ENCODE assay signal across 36 cellular contexts in the genomic region with DNA sequence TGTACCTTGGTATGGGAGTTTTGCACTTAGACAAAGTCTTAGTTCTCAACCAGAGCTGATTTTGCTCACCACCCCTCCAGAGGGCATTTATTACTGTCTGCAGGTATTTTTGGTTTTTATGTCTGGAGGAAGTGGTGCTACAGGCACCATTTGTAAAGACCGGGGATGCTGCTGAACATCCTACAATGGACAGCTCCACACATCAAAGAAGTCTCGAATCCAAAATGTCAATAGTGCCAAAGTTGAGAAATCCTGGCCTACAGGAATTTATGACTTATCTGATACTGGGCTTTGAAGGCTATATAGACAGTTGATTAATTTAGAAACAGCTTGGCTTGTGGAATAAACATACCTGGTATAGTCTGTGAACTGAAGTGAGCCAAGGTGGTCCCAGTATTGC.
"Had no signal": no experiment of that assay in that cellular context is flagged by ENCODE, and none has a peak within 500 bp of the region (broad histone marks: within the 10 kb centered on the region; RNA-seq: fewer than 3 reads in every experiment).

No MANE protein-coding gene starts in this region.

- H3K4me3 Mint-ChIP-seq: activated B cell treated with CpG ODN at 0.5 μM for 24 hours; activated CD8-positive, alpha-beta memory T cell treated with anti-CD3 and anti-CD28 coated beads, Interleukin-2, amount 10 ng/mL, durations not matched to agents 7 days and 5 days; activated CD8-positive, alpha-beta T cell treated with anti-CD3 and anti-CD28 coated beads, Interleukin-2, amount 10 ng/mL, durations not matched to agents 7 days and 5 days; activated naive CD4-positive, alpha-beta T cell treated with anti-CD3 and anti-CD28 coated beads, Interleukin-2, amount 10 ng/mL, durations not matched to agents 7 days and 5 days; activated naive CD8-positive, alpha-beta T cell treated with anti-CD3 and anti-CD28 coated beads, Interleukin-2, amount 10 ng/mL, durations not matched to agents 7 days and 5 days; activated T-helper 1 cell treated with anti-CD3 and anti-CD28 coated beads, Interleukin-12 subunit alpha, Interleukin-12 subunit beta, Interleukin-2, Interleukin-4 antibody, amounts not matched to agents 30 ng/mL and 10 ng/mL and 1 ng/mL, durations not matched to agents 14 hours and 24 hours and 36 hours; brain; T-helper 17 cell; T-helper 2 cell treated with Interferon-gamma antibody and Interleukin-4, amounts not matched to agents 5 μg/mL and 100 μg/mL, for 36 hours had no signal

- H3K4me1 ChIP-seq: breast epithelium, colonic mucosa, esophagus squamous epithelium, gastroesophageal sphincter had no signal

- H3K4me3 ChIP-seq: ascending aorta, breast epithelium, cardiac muscle cell, colonic mucosa, esophagus squamous epithelium, gastroesophageal sphincter had no signal

- H3K36me3 Mint-ChIP-seq: activated CD8-positive, alpha-beta memory T cell treated with anti-CD3 and anti-CD28 coated beads, Interleukin-2, amount 10 ng/mL, durations not matched to agents 7 days and 5 days; activated naive CD4-positive, alpha-beta T cell treated with anti-CD3 and anti-CD28 coated beads, Interleukin-2, amount 10 ng/mL, durations not matched to agents 7 days and 5 days; activated naive CD4-positive, alpha-beta T cell treated with anti-CD3 and anti-CD28 coated beads, Interleukin-2, amount 50 U/mL, for 72 hours; activated naive CD8-positive, alpha-beta T cell treated with anti-CD3 and anti-CD28 coated beads, Interleukin-2, amount 10 ng/mL, durations not matched to agents 7 days and 5 days; brain had no signal

- H3K9me3 ChIP-seq: ascending aorta, breast epithelium, colonic mucosa, esophagus squamous epithelium, gastroesophageal sphincter had no signal

- H3K36me3 ChIP-seq: ascending aorta, breast epithelium, cardiac muscle cell, colonic mucosa, esophagus squamous epithelium, gastroesophageal sphincter, WERI-Rb-1 had no signal

- FAIRE-seq: endometrium, endothelial cell of umbilical vein had no signal

- H3K4me1 Mint-ChIP-seq: activated naive CD4-positive, alpha-beta T cell treated with anti-CD3 and anti-CD28 coated beads, Interleukin-2, amount 10 ng/mL, durations not matched to agents 7 days and 5 days; activated naive CD8-positive, alpha-beta T cell treated with anti-CD3 and anti-CD28 coated beads, Interleukin-2, amount 10 ng/mL, durations not matched to agents 7 days and 5 days had no signal

- H3K27me3 Mint-ChIP-seq: activated B cell treated with CpG ODN at 0.5 μM for 24 hours had no signal

- H3K9me3 Mint-ChIP-seq: activated B cell treated with CpG ODN at 0.5 μM for 24 hours; activated naive CD4-positive, alpha-beta T cell treated with anti-CD3 and anti-CD28 coated beads, Interleukin-2, amount 10 ng/mL, durations not matched to agents 7 days and 5 days; activated naive CD8-positive, alpha-beta T cell treated with anti-CD3 and anti-CD28 coated beads, Interleukin-2, amount 10 ng/mL, durations not matched to agents 7 days and 5 days; activated T-helper 2 cell treated with anti-CD3 and anti-CD28 coated beads, Interferon-gamma antibody, Interleukin-2, Interleukin-4, amounts not matched to agents 10 μg/mL and 5 μg/mL and 100 μg/mL, durations not matched to agents 14 hours and 24 hours and 36 hours; brain had no signal

- ATAC-seq: activated CD4-positive, CD25-positive, alpha-beta regulatory T cell treated with anti-CD3 and anti-CD28 coated beads, Interleukin-2, amount 50 U/mL, for 24 hours; activated CD8-positive, alpha-beta memory T cell treated with anti-CD3 and anti-CD28 coated beads, Interleukin-2, amount 10 ng/mL, durations not matched to agents 7 days and 5 days; activated CD8-positive, alpha-beta T cell treated with anti-CD3 and anti-CD28 coated beads, Interleukin-2, amount 10 ng/mL, durations not matched to agents 7 days and 5 days; activated naive CD4-positive, alpha-beta T cell treated with anti-CD3 and anti-CD28 coated beads, Interleukin-2, amount 50 U/mL, for 72 hours; gastroesophageal sphincter; T-helper 17 cell had no signal

- H3K27me3 ChIP-seq: ascending aorta, breast epithelium, cardiac muscle cell, colonic mucosa, esophagus squamous epithelium, gastroesophageal sphincter had no signal

- H3K27ac Mint-ChIP-seq: activated B cell treated with CpG ODN at 0.5 μM for 24 hours; activated CD8-positive, alpha-beta memory T cell treated with anti-CD3 and anti-CD28 coated beads, Interleukin-2, amount 10 ng/mL, durations not matched to agents 7 days and 5 days; activated CD8-positive, alpha-beta T cell treated with anti-CD3 and anti-CD28 coated beads, Interleukin-2, amount 10 ng/mL, durations not matched to agents 7 days and 5 days; activated naive CD4-positive, alpha-beta T cell treated with anti-CD3 and anti-CD28 coated beads, Interleukin-2, amount 10 ng/mL, durations not matched to agents 7 days and 5 days; activated naive CD4-positive, alpha-beta T cell treated with anti-CD3 and anti-CD28 coated beads, Interleukin-2, amount 50 U/mL, for 72 hours; activated naive CD8-positive, alpha-beta T cell treated with anti-CD3 and anti-CD28 coated beads, Interleukin-2, amount 10 ng/mL, durations not matched to agents 7 days and 5 days; activated T-helper 1 cell treated with anti-CD3 and anti-CD28 coated beads, Interleukin-12 subunit alpha, Interleukin-12 subunit beta, Interleukin-2, Interleukin-4 antibody, amounts not matched to agents 30 ng/mL and 10 ng/mL and 1 ng/mL, durations not matched to agents 14 hours and 24 hours and 36 hours; brain; T-helper 17 cell; T-helper 2 cell treated with Interferon-gamma antibody and Interleukin-4, amounts not matched to agents 5 μg/mL and 100 μg/mL, for 36 hours had no signal

- DNase-seq: activated B cell treated with CpG ODN at 0.5 μM for 24 hours; activated CD4-positive, alpha-beta T cell treated with anti-CD3 and anti-CD28 coated beads for 48 hours; activated CD4-positive, alpha-beta T cell treated with anti-CD3 and anti-CD28 coated beads, Interleukin-2, amount 50 U/mL, for 1 hour; activated CD4-positive, alpha-beta T cell treated with anti-CD3 and anti-CD28 coated beads, Interleukin-2, amount 50 U/mL, for 48 hours; activated CD8-positive, alpha-beta memory T cell treated with anti-CD3 and anti-CD28 coated beads, Interleukin-2, amount 10 ng/mL, durations not matched to agents 7 days and 5 days; activated CD8-positive, alpha-beta memory T cell treated with anti-CD3 and anti-CD28 coated beads, Interleukin-2, amount 50 U/mL, for 4 hours; activated CD8-positive, alpha-beta T cell treated with anti-CD3 and anti-CD28 coated beads, Interleukin-2, amount 10 ng/mL, durations not matched to agents 7 days and 5 days; activated gamma-delta T cell; activated naive CD4-positive, alpha-beta T cell; activated naive CD4-positive, alpha-beta T cell treated with anti-CD3 and anti-CD28 coated beads, Interleukin-2, amount 10 ng/mL, durations not matched to agents 7 days and 5 days; activated naive CD8-positive, alpha-beta T cell treated with anti-CD3 and anti-CD28 coated beads, Interleukin-2, amount 10 ng/mL, durations not matched to agents 7 days and 5 days; activated T-cell treated with anti-CD3 and anti-CD28 coated beads, Interleukin-2, amount 50 U/mL, for 1 hour; activated T-cell treated with anti-CD3 and anti-CD28 coated beads, Interleukin-2, amount 50 U/mL, for 48 hours; central memory CD4-positive, alpha-beta T cell; cerebellar nuclear complex; colonic mucosa; effector CD8-positive, alpha-beta T cell; esophagus squamous epithelium; foreskin melanocyte; T-helper 1 cell; T-helper 17 cell; T1000; WERI-Rb-1 had no signal

- H3K27ac ChIP-seq: breast epithelium, cardiac muscle cell, colonic mucosa, epithelial cell of prostate, esophagus squamous epithelium, WERI-Rb-1 had no signal
